In the genomic region with DNA sequence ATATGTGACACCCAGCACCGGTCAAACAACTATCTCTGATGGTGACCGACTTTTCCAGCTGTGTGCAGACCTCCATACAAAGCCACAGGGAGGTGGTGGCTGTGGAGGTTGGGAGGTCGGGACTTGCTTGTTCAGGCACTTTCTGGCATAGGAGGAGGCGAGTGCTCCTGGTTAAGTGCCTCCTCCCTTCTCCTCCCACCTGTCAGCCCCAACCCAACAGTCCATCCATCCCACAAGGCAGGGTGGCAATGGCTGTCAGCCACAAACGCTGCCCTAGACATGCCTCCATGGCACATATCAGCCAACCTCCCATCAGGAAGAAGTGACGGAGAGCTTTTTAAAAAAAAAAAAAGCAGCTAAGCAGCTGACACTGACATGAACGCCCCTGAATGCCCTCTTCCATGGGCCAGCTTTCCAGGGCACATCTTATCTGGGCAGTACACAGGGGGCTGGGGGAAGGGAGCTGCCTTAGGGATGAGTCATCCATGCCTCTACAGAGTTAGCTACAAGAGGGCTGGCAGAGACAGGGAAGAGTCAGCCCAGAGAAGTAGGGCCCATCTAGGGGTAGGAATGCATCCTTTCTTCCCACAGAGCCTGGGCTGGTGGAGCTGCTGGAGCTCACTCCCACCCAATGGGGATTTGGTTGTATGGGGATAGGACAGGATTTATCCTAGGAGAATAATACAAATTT, we compare ENCODE assay signal across 8 cellular contexts. TPM values are rescaled to one million over a fixed set of nuclear protein-coding genes. Genes with fewer than 3 reads are reported as not detected.
DNase-seq lines count a peak whose midpoint lies in the region; ATAC-seq and TF ChIP-seq lines count a peak whose summit lies in the region.

No MANE protein-coding gene starts in this region.

- peaks cover 70% of the 10 kb centered on the region for H3K4me1 ChIP-seq in ACC112 (ENCODE audit: control insufficient read depth, insufficient read depth, low read length, unreplicated experiment)
- peaks cover 0 to 97% (median 86%) of the 10 kb centered on the region in 4 donors for H3K4me1 ChIP-seq in sigmoid colon

- H3K9me3 ChIP-seq in sigmoid colon, result no peaks in the 10 kb centered on the region

- H3K36me3 ChIP-seq in ACC112 (ENCODE audit: insufficient read depth, low read length) (peaks cover 5% of the 10 kb centered on the region; the same call in 1 of the 2 replicates), sigmoid colon (peaks cover 0 to 16% (median 5%) of the 10 kb centered on the region in 4 donors)

- no peak overlapping the region for H2AFZ ChIP-seq in ACC112 (ENCODE audit: low read length, unreplicated experiment)

- TF ChIP-seq EP300 in sigmoid colon (IDR thresholded peaks at IDR 0.05), result peak in 3 of 4 donors; percentile 21 to 67 (median 41)

- H3K4me3 ChIP-seq in ACC112 (ENCODE audit: low read depth, low read length) (peak overlapping the region; percentile 17; the same call in 1 of the 2 replicates), sigmoid colon (no peak overlapping the region)

- 86% methylated on average over 7 of the region's 7 CpGs for WGBS in sigmoid colon, 2 donors

- H3K27me3 ChIP-seq in ACC112 (ENCODE audit: insufficient read depth, low read length), result no peaks in the 10 kb centered on the region
- no peaks in the 10 kb centered on the region for H3K27me3 ChIP-seq in sigmoid colon

- intact Hi-C loops in sigmoid colon (cut with DNase I), result loop anchor here (1.0 to 10.0 kb wide), 3 partner anchors 42 to 229 kb away; a partner anchor contains a TSS

- no peak for TF ChIP-seq POLR2A in sigmoid colon (IDR thresholded peaks at IDR 0.05)

- peaks cover 45% of the 10 kb centered on the region for H3K79me2 ChIP-seq in ACC112 (ENCODE audit: control insufficient read depth, insufficient read depth, low read length, unreplicated experiment)

- H3K27ac ChIP-seq in ACC112 (ENCODE audit: low read depth, low read length), result peak overlapping the region; percentile 94
- H3K27ac ChIP-seq in sigmoid colon, result peak overlapping the region; percentile 78 to 91 (median 84)

- TF ChIP-seq CTCF in sigmoid colon (IDR thresholded peaks at IDR 0.05), result peak; percentile 50 to 82 (median 70)

- peak; percentile 99 for DNase-seq in HT1080 (ENCODE audit: low read depth)
- DNase-seq in amniotic epithelial cell (ENCODE audit: low read depth), result peak; percentile 100
- DNase-seq in hepatic stellate cell (ENCODE audit: low spot score), result peak; percentile 98
- DNase-seq in sigmoid colon, result peak; percentile 95
- no peak for DNase-seq in NCI-H82 (lab: John Stamatoyannopoulos, UW)
- DNase-seq in stimulated activated CD4-positive, alpha-beta T cell treated with anti-CD3 and anti-CD28 coated beads, Interleukin-4, amount 100 ng/mL, for 4 hours, result no peak

- no peak for ATAC-seq in HG03097 (IDR thresholded peaks at IDR 0.05; ENCODE audit: low FRiP score, unreplicated experiment)

RNA-seq across cellular contexts. Expression of a gene that starts 41.2 kb away (rescaled TPM):
- 38.9 and 40.6 TPM in 2 replicates for total RNA-seq in HT1080 (2014; rRNA removed; shearing (Covaris generic))
- polyA plus RNA-seq in HT1080 (2015; cell fraction: cytosol; rRNA removed), result 21.9 and 31.9 TPM in 2 replicates
- 17.6 and 18.7 TPM in 2 replicates for polyA plus RNA-seq in HT1080 (2015; cell fraction: nucleus; rRNA removed)
- total RNA-seq in sigmoid colon, result 10 to 100 TPM; 33.1 to 41.0 (median 36.6) TPM
- 10 to 100 TPM; 58.9 to 80.9 (median 77.5) TPM for polyA plus RNA-seq in sigmoid colon

RNA-seq across cellular contexts. Expression of a gene that starts 44.2 kb away (rescaled TPM):
- total RNA-seq in HT1080 (2014; rRNA removed; shearing (Covaris generic)), result 42.1 and 42.7 TPM in 2 replicates
- polyA plus RNA-seq in HT1080 (2015; cell fraction: cytosol; rRNA removed), result 21.2 and 23.8 TPM in 2 replicates
- polyA plus RNA-seq in HT1080 (2015; cell fraction: nucleus; rRNA removed), result 262 and 275 TPM in 2 replicates
- 10 to 100 TPM in 3 of 4 donors, 1 to 10 TPM in 1; 9.6 to 36.0 (median 13.5) TPM for total RNA-seq in sigmoid colon
- polyA plus RNA-seq in sigmoid colon, result 10 to 100 TPM in 2 of 3 donors, 1 to 10 TPM in 1; 7.8 to 88.0 (median 11.3) TPM

RNA-seq across cellular contexts. Expression of a gene that starts 57.8 kb away (rescaled TPM):
- total RNA-seq in HT1080 (2014; rRNA removed; shearing (Covaris generic)), result 2.6 and 3.1 TPM in 2 replicates
- 1.7 TPM in 2 replicates for polyA plus RNA-seq in HT1080 (2015; cell fraction: cytosol; rRNA removed)
- polyA plus RNA-seq in HT1080 (2015; cell fraction: nucleus; rRNA removed), result 2.4 and 3.9 TPM in 2 replicates
- total RNA-seq in sigmoid colon, result 1 to 10 TPM; 3.6 to 9.0 (median 6.0) TPM
- 1 to 10 TPM; 1.2 to 5.2 (median 3.6) TPM for polyA plus RNA-seq in sigmoid colon

Comparison
In these comparisons a context has a peak if more than half of its experiments do, and no peak if none do; other contexts are left out.
1. DNase-seq: peak in HT1080 (single experiment), amniotic epithelial cell (single experiment), hepatic stellate cell (single experiment) and sigmoid colon (single experiment); none in NCI-H82 (single experiment) and stimulated activated CD4-positive, alpha-beta T cell treated with anti-CD3 and anti-CD28 coated beads, Interleukin-4, amount 100 ng/mL, for 4 hours (0 of 2).